In the genomic region with DNA sequence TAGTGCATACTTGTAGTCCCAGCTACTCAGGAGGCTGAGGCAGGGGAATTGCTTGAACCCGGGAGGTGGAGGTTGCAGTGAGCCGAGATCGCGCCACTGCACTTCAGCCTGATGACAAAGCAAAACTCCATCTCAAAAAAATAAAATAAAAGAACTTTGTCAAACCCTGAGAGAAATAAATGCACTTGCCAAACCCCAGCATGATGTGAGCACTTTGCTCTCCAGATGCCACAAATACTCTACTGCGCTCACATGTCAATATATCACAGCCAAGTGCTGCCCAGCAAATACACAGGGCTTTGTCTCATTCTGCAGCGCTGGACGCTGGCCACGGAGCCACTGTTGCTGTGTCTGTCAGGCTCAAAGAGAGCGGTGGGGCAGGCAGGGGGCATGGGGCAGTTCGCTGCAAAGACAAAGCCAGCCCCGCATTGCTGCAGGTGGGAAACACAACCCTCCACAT, we compare ENCODE assay signal across 11 cellular contexts. TPM values are rescaled to one million over a fixed set of nuclear protein-coding genes. Genes with fewer than 3 reads are reported as not detected.
DNase-seq lines count a peak whose midpoint lies in the region; ATAC-seq and TF ChIP-seq lines count a peak whose summit lies in the region.
"Had no signal": no experiment of that assay in that cellular context is flagged by ENCODE, and none has a peak within 500 bp of the region (broad histone marks: within the 10 kb centered on the region; RNA-seq: fewer than 3 reads in every experiment).

No MANE protein-coding gene starts in this region.

- in situ Hi-C loops in SK-MEL-5 (cut with HindIII; ENCODE audit: low pct_unique_long_range_greater_than_20kb, low sequenced_read_pairs): no loop called here

- no peaks in the 10 kb centered on the region for H3K36me3 Mint-ChIP-seq in CD8-positive, alpha-beta memory T cell
- H3K36me3 Mint-ChIP-seq in endothelial cell (ENCODE audit: low read depth, unreplicated experiment): no peaks in the 10 kb centered on the region

- TF ChIP-seq CTCF in heart left ventricle (IDR thresholded peaks at IDR 0.05) (no peak), psoas muscle (IDR thresholded peaks at IDR 0.05) (no peak), endothelial cell (IDR thresholded peaks at IDR 0.05; ENCODE audit: unreplicated experiment) (no peak)

- peak overlapping the region in 4 of 8 donors; percentile 9 to 77 (median 26) for H3K27ac Mint-ChIP-seq in CD8-positive, alpha-beta memory T cell
- H3K27ac Mint-ChIP-seq in endothelial cell (ENCODE audit: unreplicated experiment): no peak overlapping the region

- no peak overlapping the region for H3K4me3 ChIP-seq in CD8-positive, alpha-beta memory T cell (ENCODE audit: low read length)
- H3K4me3 ChIP-seq in heart left ventricle (peak overlapping the region in 2 of 12 donors; percentile 1 to 12), psoas muscle (peak overlapping the region; percentile 16)

- no peaks in the 10 kb centered on the region for H3K27me3 Mint-ChIP-seq in CD8-positive, alpha-beta memory T cell
- H3K27me3 Mint-ChIP-seq in endothelial cell (ENCODE audit: unreplicated experiment): peaks cover 16% of the 10 kb centered on the region

- H3K4me1 ChIP-seq in CD8-positive, alpha-beta memory T cell (ENCODE audit: insufficient read depth, low read length): no peaks in the 10 kb centered on the region
- H3K4me1 ChIP-seq in heart left ventricle (peaks cover 0 to 73% (median 56%) of the 10 kb centered on the region in 12 donors), psoas muscle (peaks cover 58% of the 10 kb centered on the region)

- POLR2A ChIA-PET in CD8-positive, alpha-beta memory T cell (lab: Charles Lee): no interaction called here

- no peaks in the 10 kb centered on the region for H3K9me3 ChIP-seq in CD8-positive, alpha-beta memory T cell (ENCODE audit: low read length)
- no peaks in the 10 kb centered on the region for H3K9me3 ChIP-seq in heart left ventricle
- H3K9me3 ChIP-seq in psoas muscle: no peaks in the 10 kb centered on the region

- TF ChIP-seq POLR2A in heart left ventricle (IDR thresholded peaks at IDR 0.05): no peak

- WGBS in heart left ventricle, 4 donors: 32 to 48% (median 41%) methylated on average over 8 to 11 of the region's 11 CpGs
- WGBS in psoas muscle, 3 donors: 26 to 43% (median 27%) methylated on average over 11 of the region's 11 CpGs

- ATAC-seq in heart left ventricle (peak; percentile 39 to 79 (median 64)), psoas muscle (peak; percentile 55 to 67 (median 61)), HG03571 (IDR thresholded peaks at IDR 0.05; ENCODE audit: unreplicated experiment) (no peak), HG02938 (IDR thresholded peaks at IDR 0.05; ENCODE audit: unreplicated experiment) (no peak)

- no peaks in the 10 kb centered on the region for H3K36me3 ChIP-seq in CD8-positive, alpha-beta memory T cell (ENCODE audit: insufficient read depth, low read length)
- H3K36me3 ChIP-seq in heart left ventricle (no peaks in the 10 kb centered on the region), psoas muscle (ENCODE audit: insufficient read depth in 1 of 2, low read depth in 1 of 2) (no peaks in the 10 kb centered on the region)

- intact Hi-C loops in heart left ventricle (cut with DNase I): loop anchor here in 2 of 10 donors (5.0 kb wide), 2 partner anchors 41 to 69 kb away; no protein-coding TSS in a partner anchor
- intact Hi-C loops in psoas muscle (cut with DNase I): loop anchor here (2.0 to 5.0 kb wide), 2 partner anchors 41 kb away; no protein-coding TSS in a partner anchor

- peaks cover 2 to 9% (median 7%) of the 10 kb centered on the region in 3 donors for H3K4me1 Mint-ChIP-seq in CD8-positive, alpha-beta memory T cell
- peaks cover 16% of the 10 kb centered on the region for H3K4me1 Mint-ChIP-seq in endothelial cell (ENCODE audit: unreplicated experiment)

- peak overlapping the region; percentile 51 for H3K27ac ChIP-seq in CD8-positive, alpha-beta memory T cell (ENCODE audit: low read depth, low read length)
- H3K27ac ChIP-seq in heart left ventricle (peak overlapping the region; percentile 15 to 90 (median 78)), psoas muscle (peak overlapping the region; percentile 72)

- no peaks in the 10 kb centered on the region for H3K9me3 Mint-ChIP-seq in CD8-positive, alpha-beta memory T cell
- H3K9me3 Mint-ChIP-seq in endothelial cell (ENCODE audit: unreplicated experiment): no peaks in the 10 kb centered on the region

- CTCF ChIA-PET in CD8-positive, alpha-beta memory T cell (lab: Charles Lee): interaction anchor here (1.3 to 1.8 kb wide), 2 partner anchors 42 to 59 kb away, joined by 3 read pairs; no protein-coding TSS in a partner anchor

- H3K4me3 Mint-ChIP-seq in CD8-positive, alpha-beta memory T cell: no peak overlapping the region
- no peak overlapping the region for H3K4me3 Mint-ChIP-seq in endothelial cell (ENCODE audit: unreplicated experiment)

- DNase-seq in CD8-positive, alpha-beta memory T cell: no peak
- DNase-seq in SK-MEL-5 (ENCODE audit: low read depth, low spot score) (peak; percentile 87), heart left ventricle (peak in 4 of 5 donors; percentile 50 to 81 (median 66)), psoas muscle (peak in 1 of 2 donors; percentile 68), endothelial cell (ENCODE audit: low spot score) (no peak), EL (no peak)
- DNase-seq: central memory CD4-positive, alpha-beta T cell; DMS 273 treated with DMSO at 0.1 percent for 48 hours; NCI-H2171 had no signal

- no peaks in the 10 kb centered on the region for H3K27me3 ChIP-seq in CD8-positive, alpha-beta memory T cell (ENCODE audit: insufficient read depth, low read length, poor library complexity, severe bottlenecking)
- H3K27me3 ChIP-seq in heart left ventricle: no peaks in the 10 kb centered on the region
- no peaks in the 10 kb centered on the region for H3K27me3 ChIP-seq in psoas muscle (ENCODE audit: insufficient read depth in 3 of 3, low read length in 2 of 3)

RNA-seq across cellular contexts. Expression of gene AHNAK, which starts 45.1 kb away (rescaled TPM):
- 100 to 1,000 TPM; 187 to 193 TPM for total RNA-seq in CD8-positive, alpha-beta memory T cell
- polyA plus RNA-seq in CD8-positive, alpha-beta memory T cell: 125 TPM
- total RNA-seq in SK-MEL-5 (2014; rRNA removed; shearing (Covaris generic)): 11.3 and 14.3 TPM in 2 replicates
- polyA plus RNA-seq in SK-MEL-5 (2015; cell fraction: cytosol; rRNA removed): 8.3 and 13.9 TPM in 2 replicates
- polyA plus RNA-seq in SK-MEL-5 (2015; cell fraction: nucleus; rRNA removed): 27.3 and 58.8 TPM in 2 replicates
- total RNA-seq in heart left ventricle: 100 to 1,000 TPM; 251 to 861 (median 409) TPM
- polyA plus RNA-seq in heart left ventricle: 100 to 1,000 TPM in 1 of 2 donors, 10 to 100 TPM in 1; 84.4 to 251 TPM
- 100 to 1,000 TPM; 376 to 679 (median 425) TPM for total RNA-seq in psoas muscle
- 100 to 1,000 TPM in 2 of 3 donors, 10 to 100 TPM in 1; 93.5 to 227 (median 206) TPM for polyA plus RNA-seq in psoas muscle
- total RNA-seq in endothelial cell (ENCODE audit: unreplicated experiment): 136 TPM

Comparison
In these comparisons a context has a peak if more than half of its experiments do, and no peak if none do; other contexts are left out.
1. DNase-seq: peak in SK-MEL-5 (single experiment) and heart left ventricle (4 of 5); none in CD8-positive, alpha-beta memory T cell (0 of 5), endothelial cell (single experiment) and EL (single experiment).
2. ATAC-seq: peak in heart left ventricle (4 of 4) and psoas muscle (4 of 4); none in HG03571 (single experiment) and HG02938 (single experiment).
3. Peak in every context shown above with its lines, with median percentiles within 50 percentile points of each other: H3K27ac ChIP-seq.